Comparison of ENCODE assay signal across 2 cellular contexts in genomic region chr16:86929149-86929871, GRCh38.
TF ChIP-seq lines count a peak whose summit lies in the region.

No MANE protein-coding gene starts in this region.

TF ChIP-seq in IMR-90, 13 proteins besides CTCF, POLR2A, EP300 and RAD21:
- TF ChIP-seq MAFK (IDR thresholded peaks at IDR 0.05; ENCODE audit: low read depth, low read length) (0 out of 2 replicates have a peak, but pooled peaks have one; percentile 13), NFE2L2 (IDR thresholded peaks at IDR 0.05; ENCODE audit: low read depth, low read length) (no peak), RCOR1 (IDR thresholded peaks at IDR 0.05; ENCODE audit: insufficient replicate concordance, low read length) (no peak), FOS (IDR thresholded peaks at IDR 0.05; ENCODE audit: low read depth, low read length) (peak; percentile 69), BHLHE40 (IDR thresholded peaks at IDR 0.05; ENCODE audit: low read depth, low read length) (peak; percentile 66), CHD1 (IDR thresholded peaks at IDR 0.05; ENCODE audit: low read depth, low read length) (peak; percentile 51; the same call in 1 of the 2 replicates), USF2 (IDR thresholded peaks at IDR 0.05; ENCODE audit: low read depth, low read length) (0 out of 2 replicates have a peak, but pooled peaks have one; percentile 15), MAZ (IDR thresholded peaks at IDR 0.05; ENCODE audit: borderline replicate concordance, low read depth, low read length) (peak; percentile 78), CEBPB (IDR thresholded peaks at IDR 0.05; ENCODE audit: low read depth, low read length) (no peak), SMC3 (IDR thresholded peaks at IDR 0.05; ENCODE audit: low read depth, low read length) (peak; percentile 17; the same call in 1 of the 2 replicates), RFX5 (IDR thresholded peaks at IDR 0.05; ENCODE audit: low read depth, low read length) (no peak), MXI1 (IDR thresholded peaks at IDR 0.05; ENCODE audit: borderline replicate concordance, low read depth, low read length) (no peak)
- TF ChIP-seq, protein P1, sequence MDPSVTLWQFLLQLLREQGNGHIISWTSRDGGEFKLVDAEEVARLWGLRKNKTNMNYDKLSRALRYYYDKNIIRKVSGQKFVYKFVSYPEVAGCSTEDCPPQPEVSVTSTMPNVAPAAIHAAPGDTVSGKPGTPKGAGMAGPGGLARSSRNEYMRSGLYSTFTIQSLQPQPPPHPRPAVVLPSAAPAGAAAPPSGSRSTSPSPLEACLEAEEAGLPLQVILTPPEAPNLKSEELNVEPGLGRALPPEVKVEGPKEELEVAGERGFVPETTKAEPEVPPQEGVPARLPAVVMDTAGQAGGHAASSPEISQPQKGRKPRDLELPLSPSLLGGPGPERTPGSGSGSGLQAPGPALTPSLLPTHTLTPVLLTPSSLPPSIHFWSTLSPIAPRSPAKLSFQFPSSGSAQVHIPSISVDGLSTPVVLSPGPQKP (IDR thresholded peaks at IDR 0.05; ENCODE audit: borderline replicate concordance, low read depth, low read length): no peak
TF ChIP-seq in IMR-90: peak in this region for 7.

TF ChIP-seq in K562, 482 proteins besides CTCF, POLR2A, EP300 and RAD21 (continues in another document):
- TF ChIP-seq ETV5 (CRISPR knock-in tag; IDR thresholded peaks at IDR 0.05; ENCODE audit: low read depth): peak; percentile 92
- no peak for TF ChIP-seq RBM14 (IDR thresholded peaks at IDR 0.05; ENCODE audit: borderline replicate concordance, insufficient read depth, low read depth, low read length)
- TF ChIP-seq ETV1 (tag; conservative IDR thresholded peaks at IDR 0.05; ENCODE audit: low read depth): peak; percentile 86
- no peak for TF ChIP-seq ARID4B (CRISPR knock-in tag; IDR thresholded peaks at IDR 0.05)
- no peak for TF ChIP-seq SNIP1 (IDR thresholded peaks at IDR 0.05; ENCODE audit: low read depth)
- no peak for TF ChIP-seq CREB5 (CRISPR knock-in tag; IDR thresholded peaks at IDR 0.05)
- TF ChIP-seq CC2D1A (IDR thresholded peaks at IDR 0.05): peak; percentile 40; the same call in 1 of the 2 replicates
- TF ChIP-seq, protein P2, sequence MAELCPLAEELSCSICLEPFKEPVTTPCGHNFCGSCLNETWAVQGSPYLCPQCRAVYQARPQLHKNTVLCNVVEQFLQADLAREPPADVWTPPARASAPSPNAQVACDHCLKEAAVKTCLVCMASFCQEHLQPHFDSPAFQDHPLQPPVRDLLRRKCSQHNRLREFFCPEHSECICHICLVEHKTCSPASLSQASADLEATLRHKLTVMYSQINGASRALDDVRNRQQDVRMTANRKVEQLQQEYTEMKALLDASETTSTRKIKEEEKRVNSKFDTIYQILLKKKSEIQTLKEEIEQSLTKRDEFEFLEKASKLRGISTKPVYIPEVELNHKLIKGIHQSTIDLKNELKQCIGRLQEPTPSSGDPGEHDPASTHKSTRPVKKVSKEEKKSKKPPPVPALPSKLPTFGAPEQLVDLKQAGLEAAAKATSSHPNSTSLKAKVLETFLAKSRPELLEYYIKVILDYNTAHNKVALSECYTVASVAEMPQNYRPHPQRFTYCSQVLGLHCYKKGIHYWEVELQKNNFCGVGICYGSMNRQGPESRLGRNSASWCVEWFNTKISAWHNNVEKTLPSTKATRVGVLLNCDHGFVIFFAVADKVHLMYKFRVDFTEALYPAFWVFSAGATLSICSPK (IDR thresholded peaks at IDR 0.05; ENCODE audit: borderline replicate concordance): no peak
- TF ChIP-seq PTRF (tag; IDR thresholded peaks at IDR 0.05): no peak
- peak; percentile 55 for TF ChIP-seq MTA2 (IDR thresholded peaks at IDR 0.05; ENCODE audit: low read depth)
- TF ChIP-seq ZFPM2 (CRISPR knock-in tag; IDR thresholded peaks at IDR 0.05): no peak
- TF ChIP-seq NFYB (IDR thresholded peaks at IDR 0.05; ENCODE audit: extremely low read depth, insufficient read length): no peak
- no peak for TF ChIP-seq ZNF76 (CRISPR knock-in tag; IDR thresholded peaks at IDR 0.05; ENCODE audit: borderline replicate concordance)
- no peak for TF ChIP-seq ATF6 (CRISPR knock-in tag; IDR thresholded peaks at IDR 0.05)
- no peak for TF ChIP-seq YBX1 (IDR thresholded peaks at IDR 0.05)
- no peak for TF ChIP-seq ZBTB2 (IDR thresholded peaks at IDR 0.05)
- TF ChIP-seq, protein P1 (CRISPR knock-in tag; IDR thresholded peaks at IDR 0.05): no peak
- peak; percentile 21 to 23; a peak in 2 of 4 replicates for TF ChIP-seq KDM1A (IDR thresholded peaks at IDR 0.05)
- TF ChIP-seq AFF1 (IDR thresholded peaks at IDR 0.05; ENCODE audit: low read depth in 1 of 2, partially characterized antibody in 2 of 2): no peak
- no peak for TF ChIP-seq RBM15 (IDR thresholded peaks at IDR 0.05; ENCODE audit: insufficient read depth, low read length)
- TF ChIP-seq HDAC8 (tag; IDR thresholded peaks at IDR 0.05): no peak
- TF ChIP-seq, protein P3, sequence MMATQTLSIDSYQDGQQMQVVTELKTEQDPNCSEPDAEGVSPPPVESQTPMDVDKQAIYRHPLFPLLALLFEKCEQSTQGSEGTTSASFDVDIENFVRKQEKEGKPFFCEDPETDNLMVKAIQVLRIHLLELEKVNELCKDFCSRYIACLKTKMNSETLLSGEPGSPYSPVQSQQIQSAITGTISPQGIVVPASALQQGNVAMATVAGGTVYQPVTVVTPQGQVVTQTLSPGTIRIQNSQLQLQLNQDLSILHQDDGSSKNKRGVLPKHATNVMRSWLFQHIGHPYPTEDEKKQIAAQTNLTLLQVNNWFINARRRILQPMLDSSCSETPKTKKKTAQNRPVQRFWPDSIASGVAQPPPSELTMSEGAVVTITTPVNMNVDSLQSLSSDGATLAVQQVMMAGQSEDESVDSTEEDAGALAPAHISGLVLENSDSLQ (IDR thresholded peaks at IDR 0.05): no peak
- peak; percentile 84 for TF ChIP-seq LCOR (CRISPR knock-in tag; IDR thresholded peaks at IDR 0.05)
- TF ChIP-seq HDAC1 (IDR thresholded peaks at IDR 0.05): 0 out of 4 replicates have a peak, but pooled peaks of 1 of the 2 experiments have one; percentile 16
- TF ChIP-seq, protein P4, sequence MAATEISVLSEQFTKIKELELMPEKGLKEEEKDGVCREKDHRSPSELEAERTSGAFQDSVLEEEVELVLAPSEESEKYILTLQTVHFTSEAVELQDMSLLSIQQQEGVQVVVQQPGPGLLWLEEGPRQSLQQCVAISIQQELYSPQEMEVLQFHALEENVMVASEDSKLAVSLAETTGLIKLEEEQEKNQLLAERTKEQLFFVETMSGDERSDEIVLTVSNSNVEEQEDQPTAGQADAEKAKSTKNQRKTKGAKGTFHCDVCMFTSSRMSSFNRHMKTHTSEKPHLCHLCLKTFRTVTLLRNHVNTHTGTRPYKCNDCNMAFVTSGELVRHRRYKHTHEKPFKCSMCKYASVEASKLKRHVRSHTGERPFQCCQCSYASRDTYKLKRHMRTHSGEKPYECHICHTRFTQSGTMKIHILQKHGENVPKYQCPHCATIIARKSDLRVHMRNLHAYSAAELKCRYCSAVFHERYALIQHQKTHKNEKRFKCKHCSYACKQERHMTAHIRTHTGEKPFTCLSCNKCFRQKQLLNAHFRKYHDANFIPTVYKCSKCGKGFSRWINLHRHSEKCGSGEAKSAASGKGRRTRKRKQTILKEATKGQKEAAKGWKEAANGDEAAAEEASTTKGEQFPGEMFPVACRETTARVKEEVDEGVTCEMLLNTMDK (IDR thresholded peaks at IDR 0.05; ENCODE audit: borderline replicate concordance, insufficient read depth, low read depth, low read length, poor library complexity, severe bottlenecking): no peak
- peak; percentile 41; the same call in 1 of the 2 replicates for TF ChIP-seq ZKSCAN8 (CRISPR knock-in tag; IDR thresholded peaks at IDR 0.05)
- no peak for TF ChIP-seq FOS (IDR thresholded peaks at IDR 0.05; ENCODE audit: extremely low read depth, insufficient read length)
